28 cellular contexts compared by ENCODE assay signal in the genomic region with DNA sequence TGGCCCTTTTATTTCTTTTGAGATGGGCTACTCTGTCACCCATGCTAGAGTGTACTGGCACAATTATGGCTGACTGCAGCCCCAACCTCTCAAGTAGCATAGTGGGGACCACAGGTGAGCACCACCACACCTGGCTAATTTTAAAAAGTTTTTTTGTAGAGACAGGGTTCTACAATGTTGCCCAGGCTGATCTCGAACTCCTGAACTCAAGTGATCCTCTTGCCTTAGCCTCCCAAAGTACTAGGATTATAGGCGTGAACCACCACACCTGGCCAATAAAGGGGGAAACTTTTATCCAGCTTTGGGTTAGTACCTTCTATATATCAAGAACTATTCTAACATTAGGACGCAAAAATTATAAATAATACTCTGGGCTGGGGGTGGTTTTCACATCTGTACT. TPM values are rescaled to one million over a fixed set of nuclear protein-coding genes. Genes with fewer than 3 reads are reported as not detected.
DNase-seq lines count a peak whose midpoint lies in the region; ATAC-seq, FAIRE-seq and TF ChIP-seq lines count a peak whose summit lies in the region.
"Had no signal": no experiment of that assay in that cellular context is flagged by ENCODE, and none has a peak within 500 bp of the region (broad histone marks: within the 10 kb centered on the region; RNA-seq: fewer than 3 reads in every experiment).

No MANE protein-coding gene starts in this region.

- DNase-seq in natural killer cell (no peak), chondrocyte (ENCODE audit: low spot score) (no peak), osteoblast (ENCODE audit: insufficient read length, low spot score, missing footprints) (no peak), RCC 7860 (ENCODE audit: low spot score) (no peak), NCI-H2227 (lab: John Stamatoyannopoulos, UW; ENCODE audit: unreplicated experiment) (no peak), SKM-1 treated with dmso at 0.1 percent for 144 hours (lab: John Stamatoyannopoulos, UW; ENCODE audit: unreplicated experiment) (no peak), DMS 273 treated with DMSO at 0.1 percent for 48 hours (lab: John Stamatoyannopoulos, UW) (no peak)
- no peak for DNase-seq in natural killer cell treated with Interleukin-12 subunit alpha and Interleukin-12 subunit beta and Interleukin-15 and Interleukin-18, amount 100 ng/mL, for 72 hours (ENCODE audit: low spot score)
- DNase-seq: activated CD4-positive, alpha-beta T cell treated with anti-CD3 and anti-CD28 coated beads, Interleukin-2, amount 50 U/mL, for 48 hours; activated gamma-delta T cell treated with Interleukin-2 at 50 U/mL for 16 hours; activated T-cell treated with anti-CD3 and anti-CD28 coated beads for 4 hours; foreskin fibroblast; HCEC 1CT; heart right ventricle; KG1; midbrain; NCI-H146; NCI-H2171 treated with DMSO at 0.1 percent for 48 hours; NCI-H526 treated with DMSO at 0.1 percent for 48 hours; psoas muscle; stimulated activated CD4-positive, alpha-beta T cell treated with anti-CD3 and anti-CD28 coated beads, Interleukin-2, amount 100 ng/mL, for 24 hours; stimulated activated naive CD4-positive, alpha-beta T cell treated with Interleukin-2 at 50 U/mL for 16 hours; T1000; thyroid gland had no signal

- H3K27me3 Mint-ChIP-seq in natural killer cell (ENCODE audit: low read depth in 2 of 2), result no peaks in the 10 kb centered on the region
- no peaks in the 10 kb centered on the region for H3K27me3 Mint-ChIP-seq in natural killer cell treated with Interleukin-12 subunit alpha and Interleukin-12 subunit beta and Interleukin-15 and Interleukin-18, amount 100 ng/mL, for 72 hours
- no peaks in the 10 kb centered on the region for H3K27me3 Mint-ChIP-seq in chondrocyte (ENCODE audit: low read depth)

- H3K27me3 ChIP-seq in osteoblast (ENCODE audit: insufficient read depth, low read length), result no peaks in the 10 kb centered on the region
- H3K27me3 ChIP-seq: cardiac muscle cell, heart right ventricle, thyroid gland had no signal

- H3K27ac ChIP-seq in osteoblast (ENCODE audit: low read depth, low read length), result peak overlapping the region; percentile 93
- H3K27ac ChIP-seq: cardiac muscle cell had no signal

- peaks cover 73 to 80% of the 10 kb centered on the region in 2 donors for H3K4me1 Mint-ChIP-seq in natural killer cell
- peaks cover 57 to 61% of the 10 kb centered on the region in 2 donors for H3K4me1 Mint-ChIP-seq in natural killer cell treated with Interleukin-12 subunit alpha and Interleukin-12 subunit beta and Interleukin-15 and Interleukin-18, amount 100 ng/mL, for 72 hours (ENCODE audit: low read depth in 2 of 2)
- peaks cover 39% of the 10 kb centered on the region for H3K4me1 Mint-ChIP-seq in chondrocyte (ENCODE audit: low read depth)

- H3K4me2 ChIP-seq in osteoblast (ENCODE audit: insufficient read depth, low read length), result no peak overlapping the region

- peaks cover 20% of the 10 kb centered on the region for H3K4me1 ChIP-seq in osteoblast (ENCODE audit: insufficient read depth, low read length)

- H3K36me3 Mint-ChIP-seq in natural killer cell (no peaks in the 10 kb centered on the region), chondrocyte (ENCODE audit: low read depth) (peaks cover 2% of the 10 kb centered on the region)
- H3K36me3 Mint-ChIP-seq in natural killer cell treated with Interleukin-12 subunit alpha and Interleukin-12 subunit beta and Interleukin-15 and Interleukin-18, amount 100 ng/mL, for 72 hours, result peaks cover 6% of the 10 kb centered on the region

- H3K9me3 Mint-ChIP-seq in natural killer cell, result no peaks in the 10 kb centered on the region
- H3K9me3 Mint-ChIP-seq in natural killer cell treated with Interleukin-12 subunit alpha and Interleukin-12 subunit beta and Interleukin-15 and Interleukin-18, amount 100 ng/mL, for 72 hours, result no peaks in the 10 kb centered on the region
- H3K9me3 Mint-ChIP-seq in chondrocyte (ENCODE audit: low read depth), result peaks cover 4% of the 10 kb centered on the region

- no peak for TF ChIP-seq CTCF in natural killer cell (IDR thresholded peaks at IDR 0.05)
- TF ChIP-seq CTCF in chondrocyte (IDR thresholded peaks at IDR 0.05), result no peak
- no peak for TF ChIP-seq CTCF in osteoblast (IDR thresholded peaks at IDR 0.05; ENCODE audit: extremely low read depth, low read depth, low read length)

- H3K27ac Mint-ChIP-seq in natural killer cell, result peak overlapping the region; percentile 93 to 97
- H3K27ac Mint-ChIP-seq in natural killer cell treated with Interleukin-12 subunit alpha and Interleukin-12 subunit beta and Interleukin-15 and Interleukin-18, amount 100 ng/mL, for 72 hours, result peak overlapping the region in 1 of 2 donors; percentile 96
- H3K27ac Mint-ChIP-seq in chondrocyte (ENCODE audit: unreplicated experiment), result peak overlapping the region; percentile 56
- H3K27ac Mint-ChIP-seq: WTC11 had no signal

- H3K79me2 ChIP-seq in osteoblast (ENCODE audit: insufficient read depth, low read length), result peaks cover 92% of the 10 kb centered on the region

- H3K36me3 ChIP-seq in osteoblast (ENCODE audit: insufficient read depth, low read length), result no peaks in the 10 kb centered on the region
- H3K36me3 ChIP-seq: cardiac muscle cell, heart right ventricle, thyroid gland had no signal

- ATAC-seq in natural killer cell, result no peak
- no peak for ATAC-seq in natural killer cell treated with Interleukin-12 subunit alpha and Interleukin-12 subunit beta and Interleukin-15 and Interleukin-18, amount 100 ng/mL, for 72 hours
- ATAC-seq: heart right ventricle, psoas muscle, Right ventricle myocardium inferior, WTC11 had no signal

- no peak overlapping the region for H2AFZ ChIP-seq in osteoblast (ENCODE audit: low read length)

- H3K4me3 Mint-ChIP-seq in natural killer cell, result no peak overlapping the region
- H3K4me3 Mint-ChIP-seq in natural killer cell treated with Interleukin-12 subunit alpha and Interleukin-12 subunit beta and Interleukin-15 and Interleukin-18, amount 100 ng/mL, for 72 hours, result no peak overlapping the region
- no peak overlapping the region for H3K4me3 Mint-ChIP-seq in chondrocyte (ENCODE audit: unreplicated experiment)
- H3K4me3 Mint-ChIP-seq: neural crest cell, WTC11 had no signal

- intact Hi-C loops in natural killer cell (cut with micrococcal nuclease), result loop anchor here (5.0 kb wide), 1 partner anchor 33 kb away; no protein-coding TSS in a partner anchor

- no peaks in the 10 kb centered on the region for H3K9me3 ChIP-seq in osteoblast (ENCODE audit: low read depth, low read length)
- H3K9me3 ChIP-seq: psoas muscle, thyroid gland had no signal

- H3K4me3 ChIP-seq in osteoblast (ENCODE audit: insufficient read depth, low read length), result no peak overlapping the region
- H3K4me3 ChIP-seq: cardiac muscle cell, heart right ventricle, psoas muscle, thyroid gland had no signal

- peaks cover 39% of the 10 kb centered on the region for H4K20me1 ChIP-seq in osteoblast (ENCODE audit: insufficient read depth, low read length)

- FAIRE-seq in RCC 7860 (lab: Jason Lieb, UNC), result no peak

RNA-seq across cellular contexts. Expression of a gene that starts 52.1 kb away (rescaled TPM):
- total RNA-seq in natural killer cell (100 to 1,000 TPM; 189 to 246 (median 214) TPM), chondrocyte (139 to 157 TPM (median 156 TPM) in 3 replicates), osteoblast (46.3 and 61.6 TPM in 2 replicates)
- 100 to 1,000 TPM; 168 to 176 TPM for total RNA-seq in natural killer cell treated with Interleukin-12 subunit alpha and Interleukin-12 subunit beta and Interleukin-15 and Interleukin-18, amount 100 ng/mL, for 72 hours
